Comparison of ENCODE assay signal across 7 cellular contexts in genomic region chr13:99727651-99728050, GRCh38.
DNase-seq lines count a peak whose midpoint lies in the region; ATAC-seq and TF ChIP-seq lines count a peak whose summit lies in the region.
"Not testable (repeated sequence)": the region's sequence is repeated elsewhere in the genome, so short reads cannot be mapped to it uniquely, and the experiment has no call there.

No MANE protein-coding gene starts in this region.

- H2AFZ ChIP-seq in GM23338; neural progenitor cell (replicated peaks): not testable (repeated sequence)

- not testable (repeated sequence) for H3K9me2 ChIP-seq in GM23338 (ENCODE audit: insufficient read depth)

- not testable (repeated sequence) for H3K4me3 ChIP-seq in GM23338; HUES48 (ENCODE audit: low read depth, low read length); iPS-18a (ENCODE audit: low read length); neural progenitor cell; spleen

- not testable (repeated sequence) for H3K27me3 ChIP-seq in GM23338 (ENCODE audit: insufficient read depth); HUES48 (ENCODE audit: control insufficient read depth, insufficient read depth, low read length); iPS-18a (ENCODE audit: control insufficient read depth, insufficient read depth, low read length); neural progenitor cell; spleen (replicated peaks in 1 of 7)

- not testable (repeated sequence) for H3K4me2 ChIP-seq in GM23338
- peak overlapping the region; percentile 69 for H3K4me2 ChIP-seq in neural progenitor cell

- 89 to 97% (median 92%) methylated on average over 6 of the region's 6 CpGs for WGBS in spleen, 5 donors

- H3K4me1 ChIP-seq in GM23338 (ENCODE audit: insufficient read depth) (peaks cover 53% of the 10 kb centered on the region), HUES48 (ENCODE audit: control insufficient read depth, insufficient read depth, low read length) (peaks cover 44% of the 10 kb centered on the region), iPS-18a (ENCODE audit: control insufficient read depth, low read depth, low read length) (peaks cover 59% of the 10 kb centered on the region), neural progenitor cell (peaks cover 85% of the 10 kb centered on the region)
- H3K4me1 ChIP-seq in spleen: not testable (repeated sequence)

- H3K4me1 Mint-ChIP-seq in GM23338: peaks cover 63% of the 10 kb centered on the region
- peaks cover 81% of the 10 kb centered on the region for H3K4me1 Mint-ChIP-seq in nephron progenitor cell
- H3K4me1 Mint-ChIP-seq in neural progenitor cell: peaks cover 87% of the 10 kb centered on the region

- H3F3A ChIP-seq in GM23338 (replicated peaks; ENCODE audit: low read depth): not testable (repeated sequence)
- peaks cover 76% of the 10 kb centered on the region for H3F3A ChIP-seq in neural progenitor cell (ENCODE audit: low read depth)

- not testable (repeated sequence) for H3K79me2 ChIP-seq in GM23338 (replicated peaks; ENCODE audit: insufficient read depth)
- peaks cover 25% of the 10 kb centered on the region for H3K79me2 ChIP-seq in neural progenitor cell (ENCODE audit: low read depth)

- not testable (repeated sequence) for H4K20me1 ChIP-seq in GM23338 (replicated peaks; ENCODE audit: insufficient read depth); neural progenitor cell (ENCODE audit: low read depth)

- not testable (repeated sequence) for H3K9ac ChIP-seq in HUES48 (ENCODE audit: low read depth, low read length); iPS-18a (ENCODE audit: low read length); neural progenitor cell

- not testable (repeated sequence) for H3K36me3 Mint-ChIP-seq in GM23338 (ENCODE audit: low read depth); nephron progenitor cell (ENCODE audit: low read depth)
- H3K36me3 Mint-ChIP-seq in neural progenitor cell: peaks cover 17% of the 10 kb centered on the region

- not testable (repeated sequence) for H3K27me3 Mint-ChIP-seq in GM23338 (ENCODE audit: insufficient read depth, low read depth, poor library complexity); nephron progenitor cell (ENCODE audit: low read depth, poor library complexity); neural progenitor cell (ENCODE audit: insufficient read depth, low read depth)

- H3K36me3 ChIP-seq in GM23338 (ENCODE audit: insufficient read depth); HUES48 (ENCODE audit: control insufficient read depth, insufficient read depth, low read length); iPS-18a (ENCODE audit: control insufficient read depth, low read depth, low read length); neural progenitor cell; spleen: not testable (repeated sequence)

- H3K9me3 Mint-ChIP-seq in GM23338, nephron progenitor cell, neural progenitor cell: not testable (repeated sequence)

- intact Hi-C loops in spleen (cut with DNase I; ENCODE audit: low total_unique reads): not testable (repeated sequence)

- TF ChIP-seq CTCF in GM23338 (conservative IDR thresholded peaks at IDR 0.05; ENCODE audit: low read depth in 2 of 2); nephron progenitor cell (IDR thresholded peaks at IDR 0.05); neural progenitor cell (IDR thresholded peaks at IDR 0.05); spleen (IDR thresholded peaks at IDR 0.05 in 8 of 11, conservative IDR thresholded peaks at IDR 0.05 in 3 of 11): not testable (repeated sequence)

- TF ChIP-seq POLR2A in spleen (IDR thresholded peaks at IDR 0.05): not testable (repeated sequence)

- not testable (repeated sequence) for DNase-seq in GM23338 (ENCODE audit: low spot score); nephron progenitor cell; neural progenitor cell (ENCODE audit: low spot score)
- DNase-seq in ecto neural progenitor cell (ENCODE audit: low spot score): peak; percentile 28
- peak; percentile 1 for DNase-seq in spleen

- H3K27ac ChIP-seq in GM23338 (ENCODE audit: low read depth); spleen: not testable (repeated sequence)
- H3K27ac ChIP-seq in HUES48 (ENCODE audit: low read depth, low read length) (peak overlapping the region; percentile 21), iPS-18a (ENCODE audit: low read length) (peak overlapping the region; percentile 0), neural progenitor cell (peak overlapping the region; percentile 98)

- ATAC-seq in GM23338: not testable (repeated sequence)

- not testable (repeated sequence) for H3K9me3 ChIP-seq in HUES48 (ENCODE audit: control insufficient read depth, insufficient read depth, low read length); iPS-18a (ENCODE audit: control insufficient read depth, low read depth, low read length); neural progenitor cell (ENCODE audit: low read depth); spleen

- H3K4me3 Mint-ChIP-seq in GM23338, nephron progenitor cell: not testable (repeated sequence)
- H3K4me3 Mint-ChIP-seq in neural progenitor cell: peak overlapping the region; percentile 87

- peak overlapping the region; percentile 34; the same call in 1 of the 2 replicates for H3K27ac Mint-ChIP-seq in GM23338
- peak overlapping the region; percentile 10 for H3K27ac Mint-ChIP-seq in nephron progenitor cell
- H3K27ac Mint-ChIP-seq in neural progenitor cell: peak overlapping the region; percentile 92

Comparison
In these comparisons a context has a peak if more than half of its experiments do, and no peak if none do; other contexts are left out.
1. H3K27ac Mint-ChIP-seq: peak in every context shown above with its lines; median percentile 92 in neural progenitor cell; 34 in GM23338; 10 in nephron progenitor cell.